ENCODE assay signal across 10 cellular contexts in genomic region chr5:78594946-78595921, GRCh38. TPM values are rescaled to one million over a fixed set of nuclear protein-coding genes. Genes with fewer than 3 reads are reported as not detected.
DNase-seq lines count a peak whose midpoint lies in the region; ATAC-seq, FAIRE-seq and TF ChIP-seq lines count a peak whose summit lies in the region.
"Had no signal": no experiment of that assay in that cellular context is flagged by ENCODE, and none has a peak within 500 bp of the region (broad histone marks: within the 10 kb centered on the region; RNA-seq: fewer than 3 reads in every experiment).

No MANE protein-coding gene starts in this region.

- DNase-seq in A549 (ENCODE audit: low read depth in 1 of 2, low spot score in 1 of 2) (peak; percentile 85 to 96), MG63 (peak; percentile 76), dedifferentiated amniotic fluid mesenchymal stem cell (ENCODE audit: extremely low spot score) (peak; percentile 96), posterior vena cava (ENCODE audit: low spot score) (no peak), OCI-M2 (lab: John Stamatoyannopoulos, UW; ENCODE audit: unreplicated experiment) (no peak), MM.1S (no peak)

- no peak for TF ChIP-seq POLR2A in A549 (IDR thresholded peaks at IDR 0.05; ENCODE audit: low read length)

- no peak for TF ChIP-seq CTCF in A549 (IDR thresholded peaks at IDR 0.05)
- TF ChIP-seq CTCF in MM.1S (IDR thresholded peaks at IDR 0.05; ENCODE audit: low read length) = no peak

- H4K20me1 ChIP-seq in MM.1S (ENCODE audit: insufficient read depth, low read length) = no peaks in the 10 kb centered on the region
- H4K20me1 ChIP-seq: BLaER1 treated with 17β-estradiol and CSF1 and Interleukin-3, amounts not matched to agents 10 nM and 100 nM had no signal

- POLR2A ChIA-PET in A549 (lab: Yijun Ruan, JAX) = interaction anchor here (1.6 kb wide), 1 partner anchor 389 kb away, joined by 3 read pairs; no protein-coding TSS in a partner anchor

- no peaks in the 10 kb centered on the region for H3K79me2 ChIP-seq in MM.1S (ENCODE audit: low read length)

- 6% methylated on average over 9 of the region's 9 CpGs for WGBS in A549 (ENCODE audit: missing lambda C conversion rate)
- 79 to 83% methylated on average over 9 of the region's 9 CpGs for WGBS in mesodermal cell (ENCODE audit: insufficient coverage in 2 of 2), 2 experiments

- peak; percentile 73 to 80; a peak in 3 of 5 replicates for TF ChIP-seq EP300 in A549 (IDR thresholded peaks at IDR 0.05)

- H2AFZ ChIP-seq in MM.1S (ENCODE audit: low read length) = no peak overlapping the region

- peak; percentile 26 to 57; a peak in 4 of 5 replicates for TF ChIP-seq RAD21 in A549 (conservative IDR thresholded peaks at IDR 0.05 in 1 of 2, IDR thresholded peaks at IDR 0.05 in 1 of 2)

- no peaks in the 10 kb centered on the region; the same call in none of the 2 replicates for H3K36me3 ChIP-seq in MG63
- H3K36me3 ChIP-seq in mesodermal cell (ENCODE audit: control insufficient read depth, insufficient read depth, low read length) = no peaks in the 10 kb centered on the region
- no peaks in the 10 kb centered on the region for H3K36me3 ChIP-seq in MM.1S (replicated peaks; ENCODE audit: insufficient read depth, low read length)

- peak overlapping the region; percentile 92 to 97 for H3K27ac ChIP-seq in A549
- peak overlapping the region; percentile 61 for H3K27ac ChIP-seq in mesodermal cell (ENCODE audit: low read depth, low read length, severe bottlenecking)
- no peak overlapping the region for H3K27ac ChIP-seq in MM.1S (ENCODE audit: low read length)

- H3K9ac ChIP-seq in MM.1S (ENCODE audit: low read length) = no peak overlapping the region
- H3K9ac ChIP-seq: BLaER1 treated with 17β-estradiol and CSF1 and Interleukin-3, amounts not matched to agents 10 nM and 100 nM had no signal

- CTCF ChIA-PET in A549 (lab: Yijun Ruan, JAX) = interaction anchor here (0.6 to 1.4 kb wide), 4 partner anchors 33 to 127 kb away, joined by 3 read pairs; no protein-coding TSS in a partner anchor

- ATAC-seq in A549 (peak; percentile 85 to 90), GM21423 (IDR thresholded peaks at IDR 0.05; ENCODE audit: unreplicated experiment) (no peak)

- H3K9me2 ChIP-seq in MM.1S (replicated peaks; ENCODE audit: insufficient read depth, low read length) = no peaks in the 10 kb centered on the region

- FAIRE-seq in A549 (lab: Jason Lieb, UNC) = peak; percentile 98
- FAIRE-seq: TTC549 had no signal

- no peaks in the 10 kb centered on the region for H3F3A ChIP-seq in MM.1S (ENCODE audit: insufficient read depth, low read length)

- H3K4me2 ChIP-seq in A549 = peak overlapping the region; percentile 77
- no peak overlapping the region for H3K4me2 ChIP-seq in MM.1S (ENCODE audit: low read depth, low read length)

- H3K4me1 ChIP-seq in A549 = peaks cover 98% of the 10 kb centered on the region
- peaks cover 53% of the 10 kb centered on the region for H3K4me1 ChIP-seq in mesodermal cell (ENCODE audit: control insufficient read depth, insufficient read depth, low read length, poor library complexity, severe bottlenecking)
- peaks cover 4% of the 10 kb centered on the region for H3K4me1 ChIP-seq in MM.1S (ENCODE audit: low read length)

- intact Hi-C loops in posterior vena cava (cut with DNase I) = loop anchor here in 1 of 2 donors (10.0 kb wide), 1 partner anchor 50 kb away; no protein-coding TSS in a partner anchor

- H3K9me3 ChIP-seq in A549 = no peaks in the 10 kb centered on the region
- H3K9me3 ChIP-seq in MG63 = no peaks in the 10 kb centered on the region
- H3K9me3 ChIP-seq in mesodermal cell (ENCODE audit: control insufficient read depth, low read length) = no peaks in the 10 kb centered on the region
- H3K9me3 ChIP-seq in MM.1S (replicated peaks; ENCODE audit: insufficient read depth, low read length) = no peaks in the 10 kb centered on the region
- H3K9me3 ChIP-seq: BLaER1 treated with 17β-estradiol and CSF1 and Interleukin-3, amounts not matched to agents 10 nM and 100 nM had no signal

- H3K27me3 ChIP-seq in MG63 (no peaks in the 10 kb centered on the region), MM.1S (replicated peaks; ENCODE audit: insufficient read depth, low read length) (no peaks in the 10 kb centered on the region)
- H3K27me3 ChIP-seq: BLaER1 treated with 17β-estradiol and CSF1 and Interleukin-3, amounts not matched to agents 10 nM and 100 nM had no signal

- peak overlapping the region; percentile 14; the same call in 1 of the 3 replicates for H3K4me3 ChIP-seq in A549
- H3K4me3 ChIP-seq in MG63 = no peak overlapping the region
- H3K4me3 ChIP-seq in mesodermal cell (ENCODE audit: extremely low read depth, insufficient read depth, low read length, poor library complexity, severe bottlenecking) = no peak overlapping the region
- H3K4me3 ChIP-seq in MM.1S (ENCODE audit: low read length) = no peak overlapping the region
- H3K4me3 ChIP-seq: BLaER1 treated with 17β-estradiol and CSF1 and Interleukin-3, amounts not matched to agents 10 nM and 100 nM had no signal

TF ChIP-seq in A549, 52 proteins besides CTCF, POLR2A, EP300 and RAD21 (continues in another document):
- TF ChIP-seq JUNB (IDR thresholded peaks at IDR 0.05) = peak; percentile 93
- peak; percentile 81 for TF ChIP-seq ZNF302 (CRISPR knock-in tag; IDR thresholded peaks at IDR 0.05)
- TF ChIP-seq HEYL (CRISPR knock-in tag; IDR thresholded peaks at IDR 0.05) = peak; percentile 89; the same call in 1 of the 2 replicates
- TF ChIP-seq RFX5 (IDR thresholded peaks at IDR 0.05) = no peak
- TF ChIP-seq HES2 (IDR thresholded peaks at IDR 0.05) = 0 out of 2 replicates have a peak, but pooled peaks have one; percentile 12
- TF ChIP-seq FOSL2 (IDR thresholded peaks at IDR 0.05) = peak; percentile 90
- TF ChIP-seq FOSL2 (CRISPR knock-in tag; IDR thresholded peaks at IDR 0.05) = peak; percentile 98
- TF ChIP-seq E2F6 (IDR thresholded peaks at IDR 0.05; ENCODE audit: borderline replicate concordance, low read depth) = peak; percentile 89
- TF ChIP-seq FOSB (CRISPR knock-in tag; IDR thresholded peaks at IDR 0.05) = peak; percentile 85
- peak; percentile 88 for TF ChIP-seq TP53 (CRISPR knock-in tag; IDR thresholded peaks at IDR 0.05)
- peak; percentile 92; the same call in 1 of the 2 replicates for TF ChIP-seq HOXB13 (CRISPR knock-in tag; IDR thresholded peaks at IDR 0.05; ENCODE audit: low read depth)
- TF ChIP-seq CHD2 (IDR thresholded peaks at IDR 0.05; ENCODE audit: low read length, partially characterized antibody) = no peak
- TF ChIP-seq NR3C1 (IDR thresholded peaks at IDR 0.05) = no peak
- peak; percentile 69 to 86 for TF ChIP-seq CEBPB (IDR thresholded peaks at IDR 0.05)
- TF ChIP-seq ATOH8 (CRISPR knock-in tag; IDR thresholded peaks at IDR 0.05; ENCODE audit: low read depth) = peak; percentile 97
- TF ChIP-seq NPAS2 (CRISPR knock-in tag; IDR thresholded peaks at IDR 0.05; ENCODE audit: borderline replicate concordance) = 0 out of 2 replicates have a peak, but pooled peaks have one; percentile 54
- TF ChIP-seq RARB (CRISPR knock-in tag; IDR thresholded peaks at IDR 0.05) = peak; percentile 90
- TF ChIP-seq FOXS1 (CRISPR knock-in tag; IDR thresholded peaks at IDR 0.05) = peak; percentile 93
- TF ChIP-seq RCOR1 (IDR thresholded peaks at IDR 0.05; ENCODE audit: low read depth, low read length) = no peak
- TF ChIP-seq USF2 (IDR thresholded peaks at IDR 0.05) = no peak
- 0 out of 2 replicates have a peak, but pooled peaks have one; percentile 52 for TF ChIP-seq ZSCAN20 (CRISPR knock-in tag; IDR thresholded peaks at IDR 0.05)
- TF ChIP-seq SREBF2 (IDR thresholded peaks at IDR 0.05) = no peak
- 0 out of 2 replicates have a peak, but pooled peaks have one; percentile 20 for TF ChIP-seq MYC (IDR thresholded peaks at IDR 0.05; ENCODE audit: borderline replicate concordance, low read length)
- TF ChIP-seq TFCP2L1 (CRISPR knock-in tag; IDR thresholded peaks at IDR 0.05) = 0 out of 2 replicates have a peak, but pooled peaks have one; percentile 49
- TF ChIP-seq SMC3 (IDR thresholded peaks at IDR 0.05) = peak; percentile 53
- TF ChIP-seq KDM1A (IDR thresholded peaks at IDR 0.05; ENCODE audit: low read depth) = no peak
- peak; percentile 90 for TF ChIP-seq HOXA7 (CRISPR knock-in tag; IDR thresholded peaks at IDR 0.05)

RNA-seq across cellular contexts. Expression of gene LHFPL2, which starts 53.3 kb away (rescaled TPM):
- polyA plus RNA-seq in A549 (2011; rRNA removed) = 24.9 and 32.2 TPM in 2 replicates
- polyA plus RNA-seq in A549 (2012; cell fraction: cytosol; rRNA removed) = 9.8 and 16.2 TPM in 2 replicates
- 17.8 and 26.0 TPM in 2 replicates for polyA plus RNA-seq in A549 (2012; cell fraction: nucleus; rRNA removed)
- polyA plus RNA-seq in A549 (2017; fragmentation: RNase III; extraction: RNeasy Plus Mini Kit Qiagen cat#74134 plus additional on column Dnase treatment) = 33.4 to 44.3 TPM (median 41.7 TPM) in 3 replicates
- 36.3 and 39.2 TPM in 2 replicates for polyA minus RNA-seq in A549 (2011; rRNA and poly(A)+ RNA removed)
- 14.0 and 15.3 TPM in 2 replicates for total RNA-seq in MG63 (2014; rRNA removed; shearing (Covaris generic); ENCODE audit: low replicate concordance)
- 40.1 TPM for polyA plus RNA-seq in mesodermal cell (2013, experiment 1 of 2)
- 47.4 TPM for polyA plus RNA-seq in mesodermal cell (2013, experiment 2 of 2)
- 10 to 100 TPM; 34.9 to 44.4 TPM for total RNA-seq in posterior vena cava

Comparison
In these comparisons a context has a peak if more than half of its experiments do, and no peak if none do; other contexts are left out.
1. DNase-seq: peak in A549 (2 of 2), MG63 (single experiment) and dedifferentiated amniotic fluid mesenchymal stem cell (single experiment); none in posterior vena cava (single experiment), OCI-M2 (single experiment) and MM.1S (single experiment).